25 cellular contexts compared by ENCODE assay signal in the genomic region with DNA sequence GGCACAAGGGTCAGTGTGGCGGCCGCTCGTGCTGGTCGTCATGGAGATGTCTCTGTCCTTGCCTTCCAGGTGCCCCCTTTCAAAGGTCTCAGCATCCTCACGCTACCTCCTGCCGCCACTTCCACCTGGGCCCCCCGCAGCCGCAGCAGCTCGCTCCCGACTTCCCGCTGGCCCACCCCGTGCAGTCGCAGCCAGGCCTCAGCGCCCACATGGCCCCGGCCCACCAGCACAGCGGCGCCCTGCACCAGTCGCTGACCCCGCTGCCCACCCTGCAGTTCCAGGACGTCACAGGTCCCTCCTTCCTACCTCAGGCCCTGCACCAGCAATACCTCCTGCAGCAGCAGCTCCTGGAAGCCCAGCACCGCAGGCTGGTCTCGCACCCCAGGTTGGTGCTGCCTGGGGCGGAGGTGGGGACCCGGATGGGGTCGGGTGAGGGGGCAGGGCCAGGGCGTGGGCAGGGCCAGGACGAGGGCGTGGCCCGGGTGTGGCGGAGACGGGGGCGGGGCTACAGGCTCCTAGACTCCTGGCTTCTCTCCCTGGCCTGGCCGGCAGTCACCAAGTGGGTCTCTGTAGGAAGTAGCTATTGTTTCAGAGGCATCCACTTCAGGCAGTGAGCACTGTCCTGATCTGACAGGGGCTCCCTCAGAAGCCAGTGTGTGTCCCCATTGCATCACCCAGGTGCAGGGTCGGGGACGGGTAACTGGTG.
DNase-seq lines count a peak whose midpoint lies in the region; ATAC-seq lines count a peak whose summit lies in the region.
"Had no signal": no experiment of that assay in that cellular context is flagged by ENCODE, and none has a peak within 500 bp of the region (broad histone marks: within the 10 kb centered on the region; RNA-seq: fewer than 3 reads in every experiment).

No MANE protein-coding gene starts in this region.

- H3K9me3 Mint-ChIP-seq in natural killer cell treated with Interleukin-12 subunit alpha and Interleukin-12 subunit beta and Interleukin-15 and Interleukin-18, amount 100 ng/mL, for 72 hours = no peaks in the 10 kb centered on the region
- no peaks in the 10 kb centered on the region for H3K9me3 Mint-ChIP-seq in T-helper 2 cell treated with Interferon-gamma antibody and Interleukin-4, amounts not matched to agents 5 μg/mL and 100 μg/mL, for 36 hours
- H3K9me3 Mint-ChIP-seq: IgD-negative memory B cell had no signal

- peaks cover 11 to 35% of the 10 kb centered on the region in 2 donors for H3K4me1 Mint-ChIP-seq in natural killer cell treated with Interleukin-12 subunit alpha and Interleukin-12 subunit beta and Interleukin-15 and Interleukin-18, amount 100 ng/mL, for 72 hours (ENCODE audit: low read depth in 2 of 2)
- no peaks in the 10 kb centered on the region for H3K4me1 Mint-ChIP-seq in T-helper 2 cell treated with Interferon-gamma antibody and Interleukin-4, amounts not matched to agents 5 μg/mL and 100 μg/mL, for 36 hours (ENCODE audit: low read depth)
- H3K4me1 Mint-ChIP-seq: CD8-positive, alpha-beta memory T cell; IgD-negative memory B cell had no signal

- H3K9me3 ChIP-seq in NT2/D1 (ENCODE audit: insufficient read depth, low read length) (no peaks in the 10 kb centered on the region), iPS DF 6.9 (ENCODE audit: control insufficient read depth, insufficient read depth, low read length) (no peaks in the 10 kb centered on the region)
- H3K9me3 ChIP-seq: A549, psoas muscle, SJCRH30, upper lobe of left lung had no signal

- peak; percentile 51 to 67 for ATAC-seq in natural killer cell treated with Interleukin-12 subunit alpha and Interleukin-12 subunit beta and Interleukin-15 and Interleukin-18, amount 100 ng/mL, for 72 hours
- ATAC-seq: A549; activated CD4-positive, CD25-positive, alpha-beta regulatory T cell treated with anti-CD3 and anti-CD28 coated beads, Interleukin-2, amount 50 U/mL, for 24 hours; foreskin keratinocyte; psoas muscle had no signal

- no peak overlapping the region for H3K27ac ChIP-seq in iPS DF 6.9 (ENCODE audit: low read length)
- H3K27ac ChIP-seq: A549, brain microvascular endothelial cell, foreskin keratinocyte, psoas muscle, SJCRH30, upper lobe of left lung had no signal

- no peaks in the 10 kb centered on the region for H3K27me3 Mint-ChIP-seq in natural killer cell treated with Interleukin-12 subunit alpha and Interleukin-12 subunit beta and Interleukin-15 and Interleukin-18, amount 100 ng/mL, for 72 hours
- peaks cover 15% of the 10 kb centered on the region for H3K27me3 Mint-ChIP-seq in T-helper 2 cell treated with Interferon-gamma antibody and Interleukin-4, amounts not matched to agents 5 μg/mL and 100 μg/mL, for 36 hours (ENCODE audit: low read depth)

- H3K36me3 ChIP-seq in NT2/D1 (ENCODE audit: insufficient read depth, insufficient read length, low read length) (no peaks in the 10 kb centered on the region), iPS DF 6.9 (ENCODE audit: control insufficient read depth, insufficient read depth, low read length) (no peaks in the 10 kb centered on the region)
- H3K36me3 ChIP-seq: brain microvascular endothelial cell, SJCRH30, upper lobe of left lung had no signal

- WGBS in iPS DF 6.9 (ENCODE audit: insufficient coverage, insufficient read length) = no CpG with 5 or more reads among the region's 35 CpGs

- H3K4me1 ChIP-seq in NT2/D1 (ENCODE audit: insufficient read depth, insufficient read length) (peaks cover 5% of the 10 kb centered on the region), iPS DF 6.9 (ENCODE audit: control insufficient read depth, insufficient read depth, low read length) (peaks cover 5% of the 10 kb centered on the region; the same call in 1 of the 2 replicates)
- H3K4me1 ChIP-seq: A549, foreskin keratinocyte, psoas muscle, SJCRH30, upper lobe of left lung had no signal

- H3K36me3 Mint-ChIP-seq in natural killer cell treated with Interleukin-12 subunit alpha and Interleukin-12 subunit beta and Interleukin-15 and Interleukin-18, amount 100 ng/mL, for 72 hours = no peaks in the 10 kb centered on the region
- H3K36me3 Mint-ChIP-seq in T-helper 2 cell treated with Interferon-gamma antibody and Interleukin-4, amounts not matched to agents 5 μg/mL and 100 μg/mL, for 36 hours (ENCODE audit: low read depth) = no peaks in the 10 kb centered on the region
- H3K36me3 Mint-ChIP-seq: IgD-negative memory B cell had no signal

- no peak overlapping the region for H3K4me3 Mint-ChIP-seq in natural killer cell treated with Interleukin-12 subunit alpha and Interleukin-12 subunit beta and Interleukin-15 and Interleukin-18, amount 100 ng/mL, for 72 hours
- H3K4me3 Mint-ChIP-seq in T-helper 2 cell treated with Interferon-gamma antibody and Interleukin-4, amounts not matched to agents 5 μg/mL and 100 μg/mL, for 36 hours = no peak overlapping the region
- H3K4me3 Mint-ChIP-seq: CD8-positive, alpha-beta memory T cell; IgD-negative memory B cell had no signal

- H3K27ac Mint-ChIP-seq in natural killer cell treated with Interleukin-12 subunit alpha and Interleukin-12 subunit beta and Interleukin-15 and Interleukin-18, amount 100 ng/mL, for 72 hours = no peak overlapping the region
- H3K27ac Mint-ChIP-seq in T-helper 2 cell treated with Interferon-gamma antibody and Interleukin-4, amounts not matched to agents 5 μg/mL and 100 μg/mL, for 36 hours = no peak overlapping the region
- H3K27ac Mint-ChIP-seq: CD8-positive, alpha-beta memory T cell; IgD-negative memory B cell had no signal

- H3K27me3 ChIP-seq in NT2/D1 (ENCODE audit: insufficient read depth, insufficient read length) (no peaks in the 10 kb centered on the region), iPS DF 6.9 (ENCODE audit: control insufficient read depth, insufficient read depth, low read length) (no peaks in the 10 kb centered on the region)
- H3K27me3 ChIP-seq: brain microvascular endothelial cell, foreskin keratinocyte, SJCRH30, upper lobe of left lung had no signal

- in situ Hi-C loops in KBM-7 (cut with MboI; ENCODE audit: low pct_unique_long_range_greater_than_20kb, low sequenced_read_pairs) = no loop called here

- H3K4me3 ChIP-seq in NT2/D1 (ENCODE audit: insufficient read length, low read depth) = peak overlapping the region; percentile 24
- peak overlapping the region; percentile 32; the same call in 1 of the 2 replicates for H3K4me3 ChIP-seq in iPS DF 6.9 (ENCODE audit: low read length)
- H3K4me3 ChIP-seq: A549, psoas muscle, SJCRH30, upper lobe of left lung had no signal

- H3K9ac ChIP-seq in NT2/D1 (ENCODE audit: insufficient read length, low read depth) = peak overlapping the region; percentile 4

- DNase-seq in ELF-1 (ENCODE audit: low read depth, low spot score) = peak; percentile 83
- no peak for DNase-seq in NT2/D1 (ENCODE audit: low read depth, low spot score)
- peak; percentile 66 for DNase-seq in iPS DF 6.9 (ENCODE audit: low read depth, low spot score)
- no peak for DNase-seq in natural killer cell treated with Interleukin-12 subunit alpha and Interleukin-12 subunit beta and Interleukin-15 and Interleukin-18, amount 100 ng/mL, for 72 hours (ENCODE audit: low spot score)
- no peak for DNase-seq in T-helper 2 cell treated with Interferon-gamma antibody and Interleukin-4, amounts not matched to agents 5 μg/mL and 100 μg/mL, for 36 hours (ENCODE audit: low spot score)
- no peak for DNase-seq in KBM-7
- no peak for DNase-seq in NCI-H2081 treated with DMSO at 0.1 percent for 48 hours (lab: John Stamatoyannopoulos, UW)
- DNase-seq in activated CD8-positive, alpha-beta memory T cell treated with anti-CD3 and anti-CD28 coated beads, Interleukin-2, amount 50 U/mL, for 48 hours = no peak
- DNase-seq: activated gamma-delta T cell; activated T-cell treated with anti-CD3 and anti-CD28 coated beads, Interleukin-2, amount 50 U/mL, for 1 hour; brain microvascular endothelial cell; CD8-positive, alpha-beta memory T cell; DMS53; effector CD4-positive, alpha-beta T cell; erythroblast; foreskin keratinocyte; HCEC 1CT; mammary epithelial cell; NCI-H2107; psoas muscle; SJCRH30 had no signal

Comparison
In these comparisons a context has a peak if more than half of its experiments do, and no peak if none do; other contexts are left out.
1. DNase-seq: peak in ELF-1 (single experiment) and iPS DF 6.9 (single experiment); none in NT2/D1 (single experiment), natural killer cell treated with Interleukin-12 subunit alpha and Interleukin-12 subunit beta and Interleukin-15 and Interleukin-18, amount 100 ng/mL, for 72 hours (single experiment), T-helper 2 cell treated with Interferon-gamma antibody and Interleukin-4, amounts not matched to agents 5 μg/mL and 100 μg/mL, for 36 hours (single experiment), KBM-7 (single experiment), NCI-H2081 treated with DMSO at 0.1 percent for 48 hours (single experiment) and activated CD8-positive, alpha-beta memory T cell treated with anti-CD3 and anti-CD28 coated beads, Interleukin-2, amount 50 U/mL, for 48 hours (single experiment).